In genomic region chr12:53727310-53728041, GRCh38 we compare ENCODE assay signal across 8 cellular contexts. TPM values are rescaled to one million over a fixed set of nuclear protein-coding genes. Genes with fewer than 3 reads are reported as not detected.
DNase-seq lines count a peak whose midpoint lies in the region; ATAC-seq and TF ChIP-seq lines count a peak whose summit lies in the region.

Gene CALCOCO1 (minus strand): TSS chr12:53727452. CDS start chr12:53725242, 2,210 bp downstream.

- peaks cover 19% of the 10 kb centered on the region for H3K4me1 Mint-ChIP-seq in neural progenitor cell

- H3K4me1 ChIP-seq in foreskin keratinocyte (peaks cover 9% of the 10 kb centered on the region), neural progenitor cell (peaks cover 10% of the 10 kb centered on the region)

- no peaks in the 10 kb centered on the region for H3K36me3 Mint-ChIP-seq in neural progenitor cell

- H3K27ac ChIP-seq in foreskin keratinocyte (peak within 1 kb of the TSS; percentile 14), neural progenitor cell (no peak within 1 kb of the TSS)

- H3K27ac Mint-ChIP-seq in neural progenitor cell, result peak within 1 kb of the TSS; percentile 35

- peak within 1 kb of the TSS; percentile 89 for H2AFZ ChIP-seq in neural progenitor cell (replicated peaks)

- no peaks in the 10 kb centered on the region for H3K27me3 ChIP-seq in foreskin keratinocyte
- H3K27me3 ChIP-seq in neural progenitor cell, result peaks cover 15% of the 10 kb centered on the region

- peaks cover 9% of the 10 kb centered on the region for H3K27me3 Mint-ChIP-seq in neural progenitor cell (ENCODE audit: insufficient read depth, low read depth)

- POLR2A ChIA-PET in HEK293T (lab: Yijun Ruan, JAX), result interaction anchor here (0.9 to 2.0 kb wide), 7 partner anchors 9 to 28 kb away, joined by 3 to 7 read pairs (median 3); no protein-coding TSS in a partner anchor

- H3K79me2 ChIP-seq in neural progenitor cell (ENCODE audit: low read depth), result no peaks in the 10 kb centered on the region

- H4K20me1 ChIP-seq in neural progenitor cell (ENCODE audit: low read depth), result no peaks in the 10 kb centered on the region

- H3K9ac ChIP-seq in neural progenitor cell, result peak within 1 kb of the TSS; percentile 36

- H3K36me3 ChIP-seq in neural progenitor cell, result no peaks in the 10 kb centered on the region

- H3K9me3 Mint-ChIP-seq in neural progenitor cell, result no peaks in the 10 kb centered on the region

- H3K4me3 Mint-ChIP-seq in neural progenitor cell, result peak within 1 kb of the TSS; percentile 95

- CTCF ChIA-PET in HEK293T (lab: Yijun Ruan, JAX), result interaction anchor here (1.0 to 2.2 kb wide), 2 partner anchors 17 to 19 kb away, joined by 3 to 10 read pairs; no protein-coding TSS in a partner anchor

- H3K9me3 ChIP-seq in neural progenitor cell (ENCODE audit: low read depth), result no peaks in the 10 kb centered on the region

- H3K4me2 ChIP-seq in neural progenitor cell, result peak within 1 kb of the TSS; percentile 98

- peak; percentile 98 for ATAC-seq in foreskin keratinocyte

- peak within 1 kb of the TSS; percentile 97 for H3K4me3 ChIP-seq in neural progenitor cell

- peak; percentile 93 for DNase-seq in GF-D8 (lab: John Stamatoyannopoulos, UW)
- DNase-seq in HEK293T (ENCODE audit: extremely low spot score), result peak; percentile 97
- DNase-seq in MV-4-11 (lab: John Stamatoyannopoulos, UW), result peak; percentile 97
- DNase-seq in SK-MEL-5 (ENCODE audit: low read depth, low spot score), result peak; percentile 99
- peak; percentile 98 for DNase-seq in activated naive CD4-positive, alpha-beta T cell treated with Interleukin-2 at 50 U/mL for 16 hours
- DNase-seq in foreskin keratinocyte, result peak; percentile 92 to 96
- DNase-seq in neural progenitor cell (ENCODE audit: low spot score), result peak; percentile 99
- peak; percentile 99 for DNase-seq in stromal cell of bone marrow (ENCODE audit: low read depth)

- H3F3A ChIP-seq in neural progenitor cell (ENCODE audit: low read depth), result no peaks in the 10 kb centered on the region

- in situ Hi-C loops in SK-MEL-5 (cut with HindIII; ENCODE audit: low pct_unique_long_range_greater_than_20kb, low sequenced_read_pairs), result no loop called here

- TF ChIP-seq CTCF in foreskin keratinocyte (conservative IDR thresholded peaks at IDR 0.05) (no peak), neural progenitor cell (IDR thresholded peaks at IDR 0.05) (no peak)

TF ChIP-seq in HEK293T, 16 proteins besides CTCF, POLR2A, EP300 and RAD21:
- peak; percentile 84; the same call in 1 of the 2 replicates for TF ChIP-seq ELF4 (IDR thresholded peaks at IDR 0.05)
- TF ChIP-seq FOXK2 (IDR thresholded peaks at IDR 0.05), result peak; percentile 52; the same call in 1 of the 2 replicates
- peak; percentile 74 for TF ChIP-seq PKNOX1 (IDR thresholded peaks at IDR 0.05)
- TF ChIP-seq SUZ12 (IDR thresholded peaks at IDR 0.05), result peak; percentile 94
- TF ChIP-seq ZNF384 (IDR thresholded peaks at IDR 0.05), result no peak
- TF ChIP-seq HDGF (IDR thresholded peaks at IDR 0.05; ENCODE audit: borderline replicate concordance), result peak; percentile 95
- TF ChIP-seq FOXM1 (IDR thresholded peaks at IDR 0.05; ENCODE audit: borderline replicate concordance), result no peak
- TF ChIP-seq L3MBTL2 (conservative IDR thresholded peaks at IDR 0.05), result peak; percentile 58
- no peak for TF ChIP-seq ARNT (IDR thresholded peaks at IDR 0.05)

RNA-seq across cellular contexts. Expression of gene CALCOCO1, which starts in this region (rescaled TPM):
- 40.6 and 43.6 TPM in 2 replicates for total RNA-seq in SK-MEL-5 (2014; rRNA removed; shearing (Covaris generic))
- 38.0 and 41.8 TPM in 2 replicates for polyA plus RNA-seq in SK-MEL-5 (2015; cell fraction: cytosol; rRNA removed)
- polyA plus RNA-seq in SK-MEL-5 (2015; cell fraction: nucleus; rRNA removed), result 291 and 298 TPM in 2 replicates
- total RNA-seq in foreskin keratinocyte, result 31.5 and 51.5 TPM in 2 replicates
- 23.0 and 32.1 TPM in 2 replicates for polyA plus RNA-seq in foreskin keratinocyte
- 25.3 and 46.0 TPM in 2 replicates for total RNA-seq in neural progenitor cell (ENCODE audit: low replicate concordance)
